Comparison of ENCODE assay signal across 8 cellular contexts in genomic region chr22:43811777-43812148, GRCh38. TPM values are rescaled to one million over a fixed set of nuclear protein-coding genes. Genes with fewer than 3 reads are reported as not detected.
DNase-seq lines count a peak whose midpoint lies in the region; ATAC-seq and TF ChIP-seq lines count a peak whose summit lies in the region.

No MANE protein-coding gene starts in this region.

- no peaks in the 10 kb centered on the region for H4K20me1 ChIP-seq in OCI-LY1 (ENCODE audit: insufficient read depth, low read length)

- no peaks in the 10 kb centered on the region for H3F3A ChIP-seq in OCI-LY1 (ENCODE audit: insufficient read depth, low read length)

- no peaks in the 10 kb centered on the region; the same call in 1 of the 2 replicates for H3K36me3 ChIP-seq in OCI-LY1 (ENCODE audit: insufficient read depth, low read length)

- H3K79me2 ChIP-seq in OCI-LY1 (ENCODE audit: insufficient read depth, low read length) = no peaks in the 10 kb centered on the region

- peaks cover 19% of the 10 kb centered on the region for H3K4me1 ChIP-seq in OCI-LY1 (ENCODE audit: insufficient read depth, low read length, severe bottlenecking)

- TF ChIP-seq CTCF in AG10803 (conservative IDR thresholded peaks at IDR 0.05; ENCODE audit: low read length) (no peak), OCI-LY1 (IDR thresholded peaks at IDR 0.05; ENCODE audit: low read length) (no peak), dorsolateral prefrontal cortex (IDR thresholded peaks at IDR 0.05 in 54 of 56, conservative IDR thresholded peaks at IDR 0.05 in 2 of 56; ENCODE audit: low read depth in 1 of 56, partially characterized antibody in 56 of 56) (no peak)

- peak; percentile 14 for ATAC-seq in GM21717 (IDR thresholded peaks at IDR 0.05; ENCODE audit: unreplicated experiment)

- peak; percentile 42 for DNase-seq in AG10803 (ENCODE audit: low read depth)
- DNase-seq in dorsolateral prefrontal cortex = peak in 1 of 10 donors; percentile 44
- DNase-seq in myocyte (ENCODE audit: low read depth) = peak; percentile 19
- no peak for DNase-seq in OCI-M2 (lab: John Stamatoyannopoulos, UW; ENCODE audit: unreplicated experiment)
- DNase-seq in middle frontal gyrus (ENCODE audit: extremely low spot score, low spot score) = no peak
- DNase-seq in T-helper 9 cell = no peak

- no peaks in the 10 kb centered on the region for H3K9me2 ChIP-seq in OCI-LY1 (ENCODE audit: low read depth, low read length)

- H3K4me2 ChIP-seq in OCI-LY1 (ENCODE audit: low read length) = peak overlapping the region; percentile 92

- H3K27ac ChIP-seq in OCI-LY1 (ENCODE audit: low read depth, low read length, poor library complexity, severe bottlenecking) = no peak overlapping the region
- H3K27ac ChIP-seq in dorsolateral prefrontal cortex = peak overlapping the region in 50 of 59 donors; percentile 12 to 92 (median 81)

- peak overlapping the region; percentile 92 for H2AFZ ChIP-seq in OCI-LY1 (ENCODE audit: low read length)

- peak overlapping the region; percentile 80; the same call in 1 of the 2 replicates for H3K9ac ChIP-seq in OCI-LY1 (ENCODE audit: low read length)

- intact Hi-C loops in dorsolateral prefrontal cortex (cut with DNase I) = loop anchor here in 1 of 2 donors (5.0 kb wide), 2 partner anchors 111 to 686 kb away; partner anchors contain the start of genes PNPLA3 and RTL6

- H3K4me3 ChIP-seq in AG10803 (ENCODE audit: low read length) = peak overlapping the region; percentile 98
- H3K4me3 ChIP-seq in OCI-LY1 (ENCODE audit: low read depth, low read length, poor library complexity, severe bottlenecking) = peak overlapping the region; percentile 76
- peak overlapping the region; percentile 60 to 100 (median 93) for H3K4me3 ChIP-seq in dorsolateral prefrontal cortex

- H3K27me3 ChIP-seq in OCI-LY1 (ENCODE audit: insufficient read depth, low read length) (no peaks in the 10 kb centered on the region), dorsolateral prefrontal cortex (no peaks in the 10 kb centered on the region)

- no peaks in the 10 kb centered on the region for H3K9me3 ChIP-seq in OCI-LY1 (ENCODE audit: low read length)

RNA-seq across cellular contexts. Expression of gene EFCAB6, which starts 0.3 kb away (rescaled TPM):
- total RNA-seq in dorsolateral prefrontal cortex = 10 to 100 TPM in 111 of 120 experiments, 1 to 10 TPM in 9; 6.6 to 23.9 (median 13.5) TPM
- 2.7 and 4.6 TPM in 2 replicates for total RNA-seq in myocyte
- 1.3 TPM for polyA plus RNA-seq in myocyte (2012)

RNA-seq across cellular contexts. Expression of gene SULT4A1, which starts 50.5 kb away (rescaled TPM):
- 100 to 1,000 TPM in 109 of 120 experiments, 10 to 100 TPM in 11; 42.4 to 278 (median 186) TPM for total RNA-seq in dorsolateral prefrontal cortex
- total RNA-seq in myocyte = 0.36 TPM in 1 of 2 replicates, not detected in the other
- polyA plus RNA-seq in myocyte (2012) = 0.20 TPM

Comparison
In these comparisons a context has a peak if more than half of its experiments do, and no peak if none do; other contexts are left out.
1. DNase-seq: peak in AG10803 (single experiment) and myocyte (single experiment); none in OCI-M2 (single experiment), middle frontal gyrus (single experiment) and T-helper 9 cell (single experiment).
2. RNA of gene SULT4A1, which starts 50.5 kb away (total RNA-seq): 42.4 to 278 TPM in dorsolateral prefrontal cortex; 0.36 TPM in myocyte; every median in the first group is over 10 times any median in the second.
3. Peak in every context shown above with its lines, with median percentiles within 50 percentile points of each other: H3K4me3 ChIP-seq.